9 cellular contexts compared by ENCODE assay signal in genomic region chr7:81956520-81956919, GRCh38.
DNase-seq lines count a peak whose midpoint lies in the region; ATAC-seq and TF ChIP-seq lines count a peak whose summit lies in the region.
"Had no signal": no experiment of that assay in that cellular context is flagged by ENCODE, and none has a peak within 500 bp of the region (broad histone marks: within the 10 kb centered on the region; RNA-seq: fewer than 3 reads in every experiment).

No MANE protein-coding gene starts in this region.

- H3K27ac ChIP-seq in PC-3 (ENCODE audit: low read length): no peak overlapping the region
- H3K27ac ChIP-seq in fibroblast of lung (ENCODE audit: insufficient read depth, low read length): no peak overlapping the region
- no peak overlapping the region for H3K27ac ChIP-seq in psoas muscle

- H3K4me3 Mint-ChIP-seq in mesothelial cell of epicardium: no peak overlapping the region
- H3K4me3 Mint-ChIP-seq: activated naive CD8-positive, alpha-beta T cell had no signal

- POLR2A ChIA-PET in PC-3 (lab: Charles Lee; ENCODE audit: unreplicated experiment): no interaction called here

- no peaks in the 10 kb centered on the region for H3K36me3 ChIP-seq in PC-3 (ENCODE audit: low read depth, low read length)
- H3K36me3 ChIP-seq in fibroblast of lung (ENCODE audit: control insufficient read depth, insufficient read depth, low read length): no peaks in the 10 kb centered on the region
- peaks cover 0 to 14% of the 10 kb centered on the region in 2 donors for H3K36me3 ChIP-seq in psoas muscle (ENCODE audit: insufficient read depth in 1 of 2, low read depth in 1 of 2)

- peaks cover 6% of the 10 kb centered on the region for H3K36me3 Mint-ChIP-seq in mesothelial cell of epicardium
- H3K36me3 Mint-ChIP-seq: activated naive CD8-positive, alpha-beta T cell had no signal

- ATAC-seq in HG03439 (IDR thresholded peaks at IDR 0.05; ENCODE audit: unreplicated experiment) (peak; percentile 86), PC-3 (peak; percentile 74), psoas muscle (peak in 1 of 4 donors; percentile 51)

- DNase-seq in NCI-H524 (lab: John Stamatoyannopoulos, UW) (peak; percentile 14 to 68), NCI-H524 treated with DMSO at 0.1 percent for 48 hours (lab: John Stamatoyannopoulos, UW) (no peak), PC-3 (peak; percentile 68), fibroblast of lung (ENCODE audit: low read depth in 2 of 2) (peak; percentile 50 to 84), psoas muscle (no peak), mesothelial cell of epicardium (ENCODE audit: low spot score in 2 of 2, unreplicated experiment in 2 of 2) (no peak)
- no peak for DNase-seq in activated CD4-positive, alpha-beta T cell treated with anti-CD3 and anti-CD28 coated beads, Interleukin-2, amount 50 U/mL, for 1 hour

- H3K9me3 Mint-ChIP-seq in mesothelial cell of epicardium: peaks cover 3% of the 10 kb centered on the region

- H2AFZ ChIP-seq in PC-3 (ENCODE audit: low read length) (no peak overlapping the region), fibroblast of lung (ENCODE audit: low read length) (no peak overlapping the region)

- WGBS in psoas muscle, 3 donors: 70 to 75% (median 74%) methylated on average over 4 of the region's 4 CpGs

- H3F3A ChIP-seq in PC-3 (ENCODE audit: low read length, unreplicated experiment): no peaks in the 10 kb centered on the region

- peaks cover 8% of the 10 kb centered on the region for H3K4me1 Mint-ChIP-seq in mesothelial cell of epicardium

- CTCF ChIA-PET in PC-3 (lab: Charles Lee): no interaction called here

- no peak overlapping the region for H3K27ac Mint-ChIP-seq in mesothelial cell of epicardium
- H3K27ac Mint-ChIP-seq: activated naive CD8-positive, alpha-beta T cell had no signal

- H4K20me1 ChIP-seq in PC-3 (ENCODE audit: low read length) (no peaks in the 10 kb centered on the region), fibroblast of lung (ENCODE audit: control insufficient read depth, extremely low read depth, insufficient read depth, low read length) (no peaks in the 10 kb centered on the region)

- H3K4me1 ChIP-seq in PC-3 (ENCODE audit: insufficient read depth, low read length): no peaks in the 10 kb centered on the region
- no peaks in the 10 kb centered on the region for H3K4me1 ChIP-seq in fibroblast of lung (ENCODE audit: control insufficient read depth, extremely low read depth, insufficient read depth, low read length)
- peaks cover 9% of the 10 kb centered on the region for H3K4me1 ChIP-seq in psoas muscle

- intact Hi-C loops in PC-3 (cut with micrococcal nuclease) (loop anchor here (1.0 to 5.0 kb wide), 5 partner anchors 60 to 474 kb away; partner anchors contain the start of gene HGF), psoas muscle (cut with DNase I) (loop anchor here in 1 of 2 donors (10.0 kb wide), 1 partner anchor 452 kb away; no protein-coding TSS in a partner anchor)

- no peaks in the 10 kb centered on the region for H3K9me3 ChIP-seq in PC-3 (ENCODE audit: low read length)
- no peaks in the 10 kb centered on the region for H3K9me3 ChIP-seq in fibroblast of lung (ENCODE audit: control insufficient read depth, insufficient read depth, low read depth, low read length)
- no peaks in the 10 kb centered on the region for H3K9me3 ChIP-seq in psoas muscle

- H3K79me2 ChIP-seq in PC-3 (ENCODE audit: low read length) (no peaks in the 10 kb centered on the region), fibroblast of lung (ENCODE audit: control insufficient read depth, insufficient read depth, low read length) (no peaks in the 10 kb centered on the region)

- H3K27me3 ChIP-seq in PC-3 (ENCODE audit: low read length) (peaks cover 3% of the 10 kb centered on the region; the same call in 1 of the 2 replicates), fibroblast of lung (ENCODE audit: control insufficient read depth, insufficient read depth, low read length) (no peaks in the 10 kb centered on the region), psoas muscle (ENCODE audit: insufficient read depth in 3 of 3, low read length in 2 of 3) (no peaks in the 10 kb centered on the region)

- H3K4me3 ChIP-seq in PC-3 (ENCODE audit: low read length) (no peak overlapping the region), fibroblast of lung (replicated peaks in 1 of 4; ENCODE audit: control extremely low read depth in 1 of 4, insufficient read depth in 1 of 4, low read depth in 3 of 4, low read length in 4 of 4) (no peak overlapping the region), psoas muscle (no peak overlapping the region)

- no peak overlapping the region for H3K4me2 ChIP-seq in PC-3 (ENCODE audit: low read length)
- H3K4me2 ChIP-seq in fibroblast of lung (ENCODE audit: extremely low read depth, insufficient read depth, low read length): no peak overlapping the region

- no peaks in the 10 kb centered on the region for H3K27me3 Mint-ChIP-seq in mesothelial cell of epicardium (ENCODE audit: low read depth)
- H3K27me3 Mint-ChIP-seq: activated naive CD8-positive, alpha-beta T cell had no signal

- TF ChIP-seq CTCF in PC-3 (conservative IDR thresholded peaks at IDR 0.05; ENCODE audit: low read depth, low read length) (peak; percentile 81), fibroblast of lung (conservative IDR thresholded peaks at IDR 0.05 in 1 of 2, IDR thresholded peaks at IDR 0.05 in 1 of 2; ENCODE audit: low read depth in 1 of 2, low read length in 2 of 2) (peak; percentile 67 to 71), psoas muscle (IDR thresholded peaks at IDR 0.05) (peak; percentile 27), mesothelial cell of epicardium (IDR thresholded peaks at IDR 0.05; ENCODE audit: unreplicated experiment) (no peak)

- no TSS peak for BruUV-seq in PC-3 (replicated peaks; lab: Mats Ljungman, UMichigan)

- H3K9me2 ChIP-seq in PC-3 (replicated peaks; ENCODE audit: low read length): no peaks in the 10 kb centered on the region

- H3K9ac ChIP-seq in PC-3 (ENCODE audit: low read length) (no peak overlapping the region), fibroblast of lung (ENCODE audit: insufficient read depth, low read length) (no peak overlapping the region)

Comparison
In these comparisons a context has a peak if more than half of its experiments do, and no peak if none do; other contexts are left out.
1. DNase-seq: peak in NCI-H524 (2 of 2), PC-3 (single experiment) and fibroblast of lung (2 of 2); none in NCI-H524 treated with DMSO at 0.1 percent for 48 hours (single experiment), psoas muscle (0 of 2), activated CD4-positive, alpha-beta T cell treated with anti-CD3 and anti-CD28 coated beads, Interleukin-2, amount 50 U/mL, for 1 hour (single experiment) and mesothelial cell of epicardium (0 of 2).